Comparison of ENCODE assay signal across 11 cellular contexts in genomic region chr2:143463717-143464116, GRCh38.
DNase-seq lines count a peak whose midpoint lies in the region; ATAC-seq lines count a peak whose summit lies in the region.
"Had no signal": no experiment of that assay in that cellular context is flagged by ENCODE, and none has a peak within 500 bp of the region (broad histone marks: within the 10 kb centered on the region; RNA-seq: fewer than 3 reads in every experiment).

No MANE protein-coding gene starts in this region.

- H3K27me3 Mint-ChIP-seq in activated CD8-positive, alpha-beta T cell treated with anti-CD3 and anti-CD28 coated beads, Interleukin-2, amount 10 ng/mL, durations not matched to agents 7 days and 5 days (ENCODE audit: low read depth) = no peaks in the 10 kb centered on the region

- POLR2A ChIA-PET in activated CD8-positive, alpha-beta T cell treated with anti-CD3 and anti-CD28 coated beads, Interleukin-2, amount 10 ng/mL, durations not matched to agents 7 days and 5 days (lab: Charles Lee) = no interaction called here

- peaks cover 39% of the 10 kb centered on the region for H3K36me3 Mint-ChIP-seq in activated CD8-positive, alpha-beta T cell treated with anti-CD3 and anti-CD28 coated beads, Interleukin-2, amount 10 ng/mL, durations not matched to agents 7 days and 5 days (ENCODE audit: low read depth)

- no peak overlapping the region for H3K27ac Mint-ChIP-seq in activated CD8-positive, alpha-beta T cell treated with anti-CD3 and anti-CD28 coated beads, Interleukin-2, amount 10 ng/mL, durations not matched to agents 7 days and 5 days
- H3K27ac Mint-ChIP-seq: CD8-positive, alpha-beta T cell had no signal

- CTCF ChIA-PET in activated CD8-positive, alpha-beta T cell treated with anti-CD3 and anti-CD28 coated beads, Interleukin-2, amount 10 ng/mL, durations not matched to agents 7 days and 5 days (lab: Charles Lee) = interaction anchor here (1.3 kb wide), 1 partner anchor 12 kb away, joined by 4 read pairs; no protein-coding TSS in a partner anchor

- no peaks in the 10 kb centered on the region for H3K9me3 Mint-ChIP-seq in activated CD8-positive, alpha-beta T cell treated with anti-CD3 and anti-CD28 coated beads, Interleukin-2, amount 10 ng/mL, durations not matched to agents 7 days and 5 days (ENCODE audit: insufficient read depth)
- H3K9me3 Mint-ChIP-seq: CD8-positive, alpha-beta T cell had no signal

- no peak overlapping the region for H3K4me3 Mint-ChIP-seq in activated CD8-positive, alpha-beta T cell treated with anti-CD3 and anti-CD28 coated beads, Interleukin-2, amount 10 ng/mL, durations not matched to agents 7 days and 5 days
- H3K4me3 Mint-ChIP-seq: CD8-positive, alpha-beta T cell had no signal

- ATAC-seq in GM18511 (IDR thresholded peaks at IDR 0.05; ENCODE audit: unreplicated experiment) (peak; percentile 55), GM19467 (IDR thresholded peaks at IDR 0.05; ENCODE audit: unreplicated experiment) (peak; percentile 69), HG03039 (IDR thresholded peaks at IDR 0.05; ENCODE audit: unreplicated experiment) (peak; percentile 45)
- peak; percentile 47 for ATAC-seq in activated CD8-positive, alpha-beta T cell treated with anti-CD3 and anti-CD28 coated beads, Interleukin-2, amount 10 ng/mL, durations not matched to agents 7 days and 5 days
- ATAC-seq: CD8-positive, alpha-beta T cell; esophagus mucosa had no signal

- peaks cover 24% of the 10 kb centered on the region for H3K4me1 Mint-ChIP-seq in activated CD8-positive, alpha-beta T cell treated with anti-CD3 and anti-CD28 coated beads, Interleukin-2, amount 10 ng/mL, durations not matched to agents 7 days and 5 days (ENCODE audit: low read depth)

- DNase-seq in activated CD8-positive, alpha-beta T cell treated with anti-CD3 and anti-CD28 coated beads, Interleukin-2, amount 10 ng/mL, durations not matched to agents 7 days and 5 days = no peak
- DNase-seq in T-helper 1 cell (no peak), NCI-H1417 treated with DMSO at 0.1 percent for 48 hours (lab: John Stamatoyannopoulos, UW) (no peak), NCI-H2081 (lab: John Stamatoyannopoulos, UW) (no peak)
- DNase-seq in stimulated activated CD8-positive, alpha-beta memory T cell treated with anti-CD3 and anti-CD28 coated beads, Interleukin-4, amount 100 ng/mL, for 48 hours = no peak
- DNase-seq: CD8-positive, alpha-beta T cell; small intestine had no signal
